Comparison of ENCODE assay signal across 1 cellular context in genomic region chr1:62906428-62906886, GRCh38.
TF ChIP-seq lines count a peak whose summit lies in the region.

No MANE protein-coding gene starts in this region.

TF ChIP-seq in endothelial cell of umbilical vein, 7 proteins besides CTCF, POLR2A, EP300 and RAD21:
- no peak for TF ChIP-seq MYC (IDR thresholded peaks at IDR 0.05; ENCODE audit: low read depth, low read length)
